1 cellular context compared by ENCODE assay signal in the genomic region with DNA sequence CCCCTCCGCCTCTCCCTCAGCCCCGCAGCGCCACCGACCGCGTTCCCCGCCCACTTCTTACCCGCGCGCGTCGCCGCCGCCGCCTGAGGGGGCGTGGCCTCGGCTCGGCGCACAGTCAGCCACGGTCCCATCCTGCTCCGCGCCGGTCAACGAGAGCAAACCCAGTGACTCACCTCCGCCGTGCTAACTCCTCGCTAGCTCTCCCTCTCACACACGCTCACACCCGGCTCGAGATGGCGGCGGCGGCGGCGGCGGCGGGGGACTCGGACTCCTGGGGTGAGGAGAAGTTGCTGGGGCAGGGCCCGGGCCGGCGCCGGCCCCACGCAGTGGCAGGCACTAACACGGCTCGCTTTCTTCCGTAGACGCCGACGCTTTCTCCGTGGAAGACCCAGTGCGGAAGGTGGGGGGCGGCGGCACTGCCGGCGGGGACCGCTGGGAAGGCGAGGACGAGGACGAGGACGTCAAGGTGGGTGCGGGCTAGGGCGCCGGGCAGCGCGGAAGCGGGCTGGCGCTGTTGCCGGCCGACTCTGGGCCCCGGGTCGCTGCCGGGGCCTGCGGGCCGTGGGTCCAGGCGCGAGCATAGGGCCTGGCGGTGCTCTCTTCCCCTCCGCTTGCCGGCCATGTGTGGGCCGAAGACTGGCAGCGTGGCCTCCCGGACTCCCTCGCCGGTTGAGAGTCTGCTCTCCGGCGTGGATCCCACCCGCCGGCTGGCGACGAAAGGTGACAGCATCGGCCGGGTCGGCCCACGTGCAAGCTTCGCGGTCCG.
TF ChIP-seq lines count a peak whose summit lies in the region.

A gene with protein sequence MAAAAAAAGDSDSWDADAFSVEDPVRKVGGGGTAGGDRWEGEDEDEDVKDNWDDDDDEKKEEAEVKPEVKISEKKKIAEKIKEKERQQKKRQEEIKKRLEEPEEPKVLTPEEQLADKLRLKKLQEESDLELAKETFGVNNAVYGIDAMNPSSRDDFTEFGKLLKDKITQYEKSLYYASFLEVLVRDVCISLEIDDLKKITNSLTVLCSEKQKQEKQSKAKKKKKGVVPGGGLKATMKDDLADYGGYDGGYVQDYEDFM (plus strand): TSS at position 186 of the 766 bp plus-strand sequence. CDS start 48 bp downstream, at position 234.

TF ChIP-seq in K562, 482 proteins besides CTCF, POLR2A, EP300 and RAD21 (continued from another document and continues in another):
- TF ChIP-seq, protein P1, sequence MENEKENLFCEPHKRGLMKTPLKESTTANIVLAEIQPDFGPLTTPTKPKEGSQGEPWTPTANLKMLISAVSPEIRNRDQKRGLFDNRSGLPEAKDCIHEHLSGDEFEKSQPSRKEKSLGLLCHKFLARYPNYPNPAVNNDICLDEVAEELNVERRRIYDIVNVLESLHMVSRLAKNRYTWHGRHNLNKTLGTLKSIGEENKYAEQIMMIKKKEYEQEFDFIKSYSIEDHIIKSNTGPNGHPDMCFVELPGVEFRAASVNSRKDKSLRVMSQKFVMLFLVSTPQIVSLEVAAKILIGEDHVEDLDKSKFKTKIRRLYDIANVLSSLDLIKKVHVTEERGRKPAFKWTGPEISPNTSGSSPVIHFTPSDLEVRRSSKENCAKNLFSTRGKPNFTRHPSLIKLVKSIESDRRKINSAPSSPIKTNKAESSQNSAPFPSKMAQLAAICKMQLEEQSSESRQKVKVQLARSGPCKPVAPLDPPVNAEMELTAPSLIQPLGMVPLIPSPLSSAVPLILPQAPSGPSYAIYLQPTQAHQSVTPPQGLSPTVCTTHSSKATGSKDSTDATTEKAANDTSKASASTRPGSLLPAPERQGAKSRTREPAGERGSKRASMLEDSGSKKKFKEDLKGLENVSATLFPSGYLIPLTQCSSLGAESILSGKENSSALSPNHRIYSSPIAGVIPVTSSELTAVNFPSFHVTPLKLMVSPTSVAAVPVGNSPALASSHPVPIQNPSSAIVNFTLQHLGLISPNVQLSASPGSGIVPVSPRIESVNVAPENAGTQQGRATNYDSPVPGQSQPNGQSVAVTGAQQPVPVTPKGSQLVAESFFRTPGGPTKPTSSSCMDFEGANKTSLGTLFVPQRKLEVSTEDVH (IDR thresholded peaks at IDR 0.05; ENCODE audit: low read depth, partially characterized antibody) = no peak
- TF ChIP-seq ZBTB1 (CRISPR knock-in tag; IDR thresholded peaks at IDR 0.05; ENCODE audit: borderline replicate concordance, low read depth) (peak; percentile 69; the same call in 1 of the 2 replicates), YY1 (IDR thresholded peaks at IDR 0.05; ENCODE audit: borderline replicate concordance in 1 of 3, control insufficient read depth in 1 of 3, extremely low read depth in 1 of 3, insufficient read depth in 3 of 3, insufficient read length in 1 of 3, insufficient replicate concordance in 2 of 3, low read depth in 1 of 3, low read length in 2 of 3) (peak in 2 of 3 experiments; percentile 53 to 84), POLR2AphosphoS2 (IDR thresholded peaks at IDR 0.05; ENCODE audit: low read length) (no peak), ZNF583 (CRISPR knock-in tag; IDR thresholded peaks at IDR 0.05) (no peak), HLTF (IDR thresholded peaks at IDR 0.05) (0 out of 2 replicates have a peak, but pooled peaks have one; percentile 29), RHOXF2B (CRISPR knock-in tag; conservative IDR thresholded peaks at IDR 0.05) (no peak), MTA3 (IDR thresholded peaks at IDR 0.05; ENCODE audit: borderline replicate concordance) (peak; percentile 9; the same call in 1 of the 2 replicates), JUND (IDR thresholded peaks at IDR 0.05; ENCODE audit: borderline replicate concordance, low read depth, low read length) (peak; percentile 93), JUND (tag; IDR thresholded peaks at IDR 0.05; ENCODE audit: borderline replicate concordance, low read depth, low read length) (peak; percentile 67; the same call in 1 of the 3 replicates), ILK (tag; IDR thresholded peaks at IDR 0.05; ENCODE audit: borderline replicate concordance, low read depth) (no peak), TCF7L2 (IDR thresholded peaks at IDR 0.05; ENCODE audit: low read depth, low read length) (no peak), PML (IDR thresholded peaks at IDR 0.05; ENCODE audit: low read length) (0 out of 2 replicates have a peak, but pooled peaks have one; percentile 22), ZNF282 (CRISPR knock-in tag; IDR thresholded peaks at IDR 0.05) (peak; percentile 98), SP2 (IDR thresholded peaks at IDR 0.05; ENCODE audit: extremely low read depth, low read depth, low read length, poor library complexity, severe bottlenecking) (peak; percentile 57), ZNF239 (CRISPR knock-in tag; IDR thresholded peaks at IDR 0.05) (no peak), POLR2AphosphoS5 (IDR thresholded peaks at IDR 0.05; ENCODE audit: control insufficient read depth, insufficient read depth, low read depth, low read length) (peak; percentile 88), MEF2A (IDR thresholded peaks at IDR 0.05; ENCODE audit: control insufficient read depth, low read depth, low read length) (no peak), DPF2 (IDR thresholded peaks at IDR 0.05) (no peak), MYBL2 (IDR thresholded peaks at IDR 0.05; ENCODE audit: low read depth) (no peak), MYBL2 (CRISPR knock-in tag; IDR thresholded peaks at IDR 0.05; ENCODE audit: borderline replicate concordance) (no peak), LCOR (CRISPR knock-in tag; IDR thresholded peaks at IDR 0.05) (peak; percentile 13; the same call in 1 of the 2 replicates), PHF21A (IDR thresholded peaks at IDR 0.05; ENCODE audit: borderline replicate concordance, low read depth) (no peak), ZNF184 (CRISPR knock-in tag; IDR thresholded peaks at IDR 0.05) (no peak), RNF2 (IDR thresholded peaks at IDR 0.05) (no peak), GTF2E2 (tag; IDR thresholded peaks at IDR 0.05) (peak; percentile 62; the same call in 1 of the 2 replicates), EGR1 (conservative IDR thresholded peaks at IDR 0.05) (peak; percentile 77), FIP1L1 (IDR thresholded peaks at IDR 0.05; ENCODE audit: low read depth, low read length, poor library complexity, severe bottlenecking) (peak; percentile 82), SMAD1 (IDR thresholded peaks at IDR 0.05; ENCODE audit: low read depth, low read length, partially characterized antibody) (no peak), ZNF444 (CRISPR knock-in tag; IDR thresholded peaks at IDR 0.05) (no peak), TCF7 (IDR thresholded peaks at IDR 0.05; ENCODE audit: borderline replicate concordance) (no peak; the same call in 1 of the 2 replicates), HNRNPK (IDR thresholded peaks at IDR 0.05; ENCODE audit: low read depth, low read length, poor library complexity, severe bottlenecking) (peak; percentile 44), KLF6 (CRISPR knock-in tag; IDR thresholded peaks at IDR 0.05; ENCODE audit: borderline replicate concordance) (no peak), SLC30A9 (CRISPR knock-in tag; IDR thresholded peaks at IDR 0.05) (0 out of 2 replicates have a peak, but pooled peaks have one; percentile 32), ETV5 (CRISPR knock-in tag; IDR thresholded peaks at IDR 0.05; ENCODE audit: low read depth) (no peak), ETV6 (IDR thresholded peaks at IDR 0.05; ENCODE audit: borderline replicate concordance in 1 of 2, low read depth in 2 of 2, low read length in 1 of 2) (no peak), ETV6 (CRISPR knock-in tag; IDR thresholded peaks at IDR 0.05; ENCODE audit: borderline replicate concordance) (0 out of 2 replicates have a peak, but pooled peaks have one; percentile 34), SAFB2 (IDR thresholded peaks at IDR 0.05; ENCODE audit: borderline replicate concordance, low read depth, low read length, severe bottlenecking) (no peak), HDAC1 (IDR thresholded peaks at IDR 0.05) (no peak; a peak in 1 of 4 replicates), GTF2A2 (tag; IDR thresholded peaks at IDR 0.05) (no peak), ZC3H11A (IDR thresholded peaks at IDR 0.05; ENCODE audit: low read depth, low read length) (no peak)
- TF ChIP-seq, protein P2, sequence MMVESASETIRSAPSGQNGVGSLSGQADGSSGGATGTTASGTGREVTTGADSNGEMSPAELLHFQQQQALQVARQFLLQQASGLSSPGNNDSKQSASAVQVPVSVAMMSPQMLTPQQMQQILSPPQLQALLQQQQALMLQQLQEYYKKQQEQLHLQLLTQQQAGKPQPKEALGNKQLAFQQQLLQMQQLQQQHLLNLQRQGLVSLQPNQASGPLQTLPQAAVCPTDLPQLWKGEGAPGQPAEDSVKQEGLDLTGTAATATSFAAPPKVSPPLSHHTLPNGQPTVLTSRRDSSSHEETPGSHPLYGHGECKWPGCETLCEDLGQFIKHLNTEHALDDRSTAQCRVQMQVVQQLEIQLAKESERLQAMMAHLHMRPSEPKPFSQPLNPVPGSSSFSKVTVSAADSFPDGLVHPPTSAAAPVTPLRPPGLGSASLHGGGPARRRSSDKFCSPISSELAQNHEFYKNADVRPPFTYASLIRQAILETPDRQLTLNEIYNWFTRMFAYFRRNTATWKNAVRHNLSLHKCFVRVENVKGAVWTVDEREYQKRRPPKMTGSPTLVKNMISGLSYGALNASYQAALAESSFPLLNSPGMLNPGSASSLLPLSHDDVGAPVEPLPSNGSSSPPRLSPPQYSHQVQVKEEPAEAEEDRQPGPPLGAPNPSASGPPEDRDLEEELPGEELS (CRISPR knock-in tag; IDR thresholded peaks at IDR 0.05; ENCODE audit: borderline replicate concordance) = peak; percentile 70; the same call in 1 of the 2 replicates
- TF ChIP-seq, protein P3, sequence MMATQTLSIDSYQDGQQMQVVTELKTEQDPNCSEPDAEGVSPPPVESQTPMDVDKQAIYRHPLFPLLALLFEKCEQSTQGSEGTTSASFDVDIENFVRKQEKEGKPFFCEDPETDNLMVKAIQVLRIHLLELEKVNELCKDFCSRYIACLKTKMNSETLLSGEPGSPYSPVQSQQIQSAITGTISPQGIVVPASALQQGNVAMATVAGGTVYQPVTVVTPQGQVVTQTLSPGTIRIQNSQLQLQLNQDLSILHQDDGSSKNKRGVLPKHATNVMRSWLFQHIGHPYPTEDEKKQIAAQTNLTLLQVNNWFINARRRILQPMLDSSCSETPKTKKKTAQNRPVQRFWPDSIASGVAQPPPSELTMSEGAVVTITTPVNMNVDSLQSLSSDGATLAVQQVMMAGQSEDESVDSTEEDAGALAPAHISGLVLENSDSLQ (IDR thresholded peaks at IDR 0.05) = no peak
- TF ChIP-seq, protein P4, sequence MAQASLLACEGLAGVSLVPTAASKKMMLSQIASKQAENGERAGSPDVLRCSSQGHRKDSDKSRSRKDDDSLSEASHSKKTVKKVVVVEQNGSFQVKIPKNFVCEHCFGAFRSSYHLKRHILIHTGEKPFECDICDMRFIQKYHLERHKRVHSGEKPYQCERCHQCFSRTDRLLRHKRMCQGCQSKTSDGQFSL (CRISPR knock-in tag; IDR thresholded peaks at IDR 0.05) = peak; percentile 71
- TF ChIP-seq, protein P4 (tag; IDR thresholded peaks at IDR 0.05) = no peak
- TF ChIP-seq, protein P5, sequence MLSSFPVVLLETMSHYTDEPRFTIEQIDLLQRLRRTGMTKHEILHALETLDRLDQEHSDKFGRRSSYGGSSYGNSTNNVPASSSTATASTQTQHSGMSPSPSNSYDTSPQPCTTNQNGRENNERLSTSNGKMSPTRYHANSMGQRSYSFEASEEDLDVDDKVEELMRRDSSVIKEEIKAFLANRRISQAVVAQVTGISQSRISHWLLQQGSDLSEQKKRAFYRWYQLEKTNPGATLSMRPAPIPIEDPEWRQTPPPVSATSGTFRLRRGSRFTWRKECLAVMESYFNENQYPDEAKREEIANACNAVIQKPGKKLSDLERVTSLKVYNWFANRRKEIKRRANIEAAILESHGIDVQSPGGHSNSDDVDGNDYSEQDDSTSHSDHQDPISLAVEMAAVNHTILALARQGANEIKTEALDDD (IDR thresholded peaks at IDR 0.05) = no peak
- TF ChIP-seq, protein P6, sequence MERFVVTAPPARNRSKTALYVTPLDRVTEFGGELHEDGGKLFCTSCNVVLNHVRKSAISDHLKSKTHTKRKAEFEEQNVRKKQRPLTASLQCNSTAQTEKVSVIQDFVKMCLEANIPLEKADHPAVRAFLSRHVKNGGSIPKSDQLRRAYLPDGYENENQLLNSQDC (CRISPR knock-in tag; IDR thresholded peaks at IDR 0.05) = peak; percentile 94; the same call in 1 of the 2 replicates
- TF ChIP-seq, protein P7, sequence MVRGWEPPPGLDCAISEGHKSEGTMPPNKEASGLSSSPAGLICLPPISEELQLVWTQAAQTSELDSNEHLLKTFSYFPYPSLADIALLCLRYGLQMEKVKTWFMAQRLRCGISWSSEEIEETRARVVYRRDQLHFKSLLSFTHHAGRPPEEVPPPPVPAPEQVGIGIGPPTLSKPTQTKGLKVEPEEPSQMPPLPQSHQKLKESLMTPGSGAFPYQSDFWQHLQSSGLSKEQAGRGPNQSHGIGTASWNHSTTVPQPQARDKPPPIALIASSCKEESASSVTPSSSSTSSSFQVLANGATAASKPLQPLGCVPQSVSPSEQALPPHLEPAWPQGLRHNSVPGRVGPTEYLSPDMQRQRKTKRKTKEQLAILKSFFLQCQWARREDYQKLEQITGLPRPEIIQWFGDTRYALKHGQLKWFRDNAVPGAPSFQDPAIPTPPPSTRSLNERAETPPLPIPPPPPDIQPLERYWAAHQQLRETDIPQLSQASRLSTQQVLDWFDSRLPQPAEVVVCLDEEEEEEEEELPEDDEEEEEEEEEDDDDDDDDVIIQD (CRISPR knock-in tag; IDR thresholded peaks at IDR 0.05) = no peak
- TF ChIP-seq, protein P8, sequence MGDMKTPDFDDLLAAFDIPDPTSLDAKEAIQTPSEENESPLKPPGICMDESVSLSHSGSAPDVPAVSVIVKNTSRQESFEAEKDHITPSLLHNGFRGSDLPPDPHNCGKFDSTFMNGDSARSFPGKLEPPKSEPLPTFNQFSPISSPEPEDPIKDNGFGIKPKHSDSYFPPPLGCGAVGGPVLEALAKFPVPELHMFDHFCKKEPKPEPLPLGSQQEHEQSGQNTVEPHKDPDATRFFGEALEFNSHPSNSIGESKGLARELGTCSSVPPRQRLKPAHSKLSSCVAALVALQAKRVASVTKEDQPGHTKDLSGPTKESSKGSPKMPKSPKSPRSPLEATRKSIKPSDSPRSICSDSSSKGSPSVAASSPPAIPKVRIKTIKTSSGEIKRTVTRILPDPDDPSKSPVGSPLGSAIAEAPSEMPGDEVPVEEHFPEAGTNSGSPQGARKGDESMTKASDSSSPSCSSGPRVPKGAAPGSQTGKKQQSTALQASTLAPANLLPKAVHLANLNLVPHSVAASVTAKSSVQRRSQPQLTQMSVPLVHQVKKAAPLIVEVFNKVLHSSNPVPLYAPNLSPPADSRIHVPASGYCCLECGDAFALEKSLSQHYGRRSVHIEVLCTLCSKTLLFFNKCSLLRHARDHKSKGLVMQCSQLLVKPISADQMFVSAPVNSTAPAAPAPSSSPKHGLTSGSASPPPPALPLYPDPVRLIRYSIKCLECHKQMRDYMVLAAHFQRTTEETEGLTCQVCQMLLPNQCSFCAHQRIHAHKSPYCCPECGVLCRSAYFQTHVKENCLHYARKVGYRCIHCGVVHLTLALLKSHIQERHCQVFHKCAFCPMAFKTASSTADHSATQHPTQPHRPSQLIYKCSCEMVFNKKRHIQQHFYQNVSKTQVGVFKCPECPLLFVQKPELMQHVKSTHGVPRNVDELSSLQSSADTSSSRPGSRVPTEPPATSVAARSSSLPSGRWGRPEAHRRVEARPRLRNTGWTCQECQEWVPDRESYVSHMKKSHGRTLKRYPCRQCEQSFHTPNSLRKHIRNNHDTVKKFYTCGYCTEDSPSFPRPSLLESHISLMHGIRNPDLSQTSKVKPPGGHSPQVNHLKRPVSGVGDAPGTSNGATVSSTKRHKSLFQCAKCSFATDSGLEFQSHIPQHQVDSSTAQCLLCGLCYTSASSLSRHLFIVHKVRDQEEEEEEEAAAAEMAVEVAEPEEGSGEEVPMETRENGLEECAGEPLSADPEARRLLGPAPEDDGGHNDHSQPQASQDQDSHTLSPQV (IDR thresholded peaks at IDR 0.05) = peak; percentile 80
